Comparison of ENCODE assay signal across 8 cellular contexts in the genomic region with DNA sequence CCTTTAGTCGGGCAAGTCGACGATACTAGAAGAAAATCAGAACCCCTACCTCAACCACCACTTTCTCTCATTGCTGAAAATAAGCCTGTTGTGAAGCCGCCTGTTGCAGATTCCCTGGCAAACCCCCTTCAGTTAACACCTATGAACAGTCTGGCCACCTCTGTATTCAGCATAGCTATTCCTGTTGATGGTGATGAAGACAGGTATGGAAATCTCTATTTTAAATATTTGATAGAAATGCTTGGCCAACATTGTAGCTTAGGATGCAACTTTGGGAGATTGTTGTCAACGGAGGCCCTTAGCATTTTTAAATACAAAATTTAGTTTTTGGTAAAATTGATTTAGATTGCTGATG. TPM values are rescaled to one million over a fixed set of nuclear protein-coding genes. Genes with fewer than 3 reads are reported as not detected.
DNase-seq lines count a peak whose midpoint lies in the region; ATAC-seq and TF ChIP-seq lines count a peak whose summit lies in the region.

No MANE protein-coding gene starts in this region.

- no peak for ATAC-seq in GM19023 (IDR thresholded peaks at IDR 0.05; ENCODE audit: unreplicated experiment)

- H3K27ac ChIP-seq in RWPE1 = peak overlapping the region; percentile 100
- peak overlapping the region; percentile 96 for H3K27ac ChIP-seq in fibroblast of lung (ENCODE audit: insufficient read depth, low read length)
- peak overlapping the region; percentile 96 to 100 (median 98) for H3K27ac ChIP-seq in sigmoid colon

- no peak for TF ChIP-seq EP300 in sigmoid colon (IDR thresholded peaks at IDR 0.05)

- H3K4me1 ChIP-seq in fibroblast of lung (ENCODE audit: control insufficient read depth, extremely low read depth, insufficient read depth, low read length) (peaks cover 6% of the 10 kb centered on the region), sigmoid colon (peaks cover 0 to 55% (median 37%) of the 10 kb centered on the region in 4 donors)

- H2AFZ ChIP-seq in fibroblast of lung (ENCODE audit: low read length) = no peak overlapping the region

- peak overlapping the region; percentile 96 for H3K9ac ChIP-seq in fibroblast of lung (ENCODE audit: insufficient read depth, low read length)

- POLR2A ChIA-PET in RWPE1 (lab: Yijun Ruan, JAX; ENCODE audit: low non-redundant PET) = no interaction called here

- TF ChIP-seq CTCF in GM13977 (IDR thresholded peaks at IDR 0.05; ENCODE audit: extremely low read depth, insufficient read depth, missing control alignments) (no peak), RWPE1 (conservative IDR thresholded peaks at IDR 0.05; ENCODE audit: low read depth) (no peak), fibroblast of lung (conservative IDR thresholded peaks at IDR 0.05 in 1 of 2, IDR thresholded peaks at IDR 0.05 in 1 of 2; ENCODE audit: low read depth in 1 of 2, low read length in 2 of 2) (no peak), sigmoid colon (IDR thresholded peaks at IDR 0.05) (no peak)

- CTCF ChIA-PET in RWPE1 (lab: Yijun Ruan, JAX) = interaction anchor here (2.9 kb wide), 1 partner anchor 84 kb away, joined by 22 read pairs; no protein-coding TSS in a partner anchor

- H3K27me3 ChIP-seq in fibroblast of lung (ENCODE audit: control insufficient read depth, insufficient read depth, low read length) = no peaks in the 10 kb centered on the region
- no peaks in the 10 kb centered on the region for H3K27me3 ChIP-seq in sigmoid colon

- DNase-seq in GM13977 (ENCODE audit: low spot score) (peak; percentile 10), RWPE1 (ENCODE audit: low spot score) (no peak), fibroblast of lung (ENCODE audit: low read depth in 2 of 2) (no peak), sigmoid colon (no peak), ureter (ENCODE audit: low spot score) (no peak)
- DNase-seq in effector CD8-positive, alpha-beta T cell (lab: John Stamatoyannopoulos, UW) = no peak
- no peak for DNase-seq in activated CD8-positive, alpha-beta memory T cell treated with anti-CD3 and anti-CD28 coated beads for 24 hours

- peaks cover 75% of the 10 kb centered on the region for H3K79me2 ChIP-seq in fibroblast of lung (ENCODE audit: control insufficient read depth, insufficient read depth, low read length)

- in situ Hi-C loops in GM13977 (cut with MboI; ENCODE audit: low pct_unique_long_range_greater_than_20kb, low sequenced_read_pairs, unreplicated experiment) = no loop called here

- H3K36me3 ChIP-seq in fibroblast of lung (ENCODE audit: control insufficient read depth, insufficient read depth, low read length) (peaks cover 9% of the 10 kb centered on the region), sigmoid colon (no peaks in the 10 kb centered on the region)

- H3K9me3 ChIP-seq in fibroblast of lung (ENCODE audit: control insufficient read depth, insufficient read depth, low read depth, low read length) (no peaks in the 10 kb centered on the region), sigmoid colon (no peaks in the 10 kb centered on the region)

- WGBS in sigmoid colon, 2 donors = 2 to 4% methylated on average over 5 of the region's 5 CpGs

- H3K4me2 ChIP-seq in fibroblast of lung (ENCODE audit: extremely low read depth, insufficient read depth, low read length) = peak overlapping the region; percentile 21

- H3K4me3 ChIP-seq in fibroblast of lung (replicated peaks in 1 of 4; ENCODE audit: control extremely low read depth in 1 of 4, insufficient read depth in 1 of 4, low read depth in 3 of 4, low read length in 4 of 4) = peak overlapping the region; percentile 81 to 97 (median 92)
- H3K4me3 ChIP-seq in sigmoid colon = peak overlapping the region; percentile 89 to 92 (median 89)

- intact Hi-C loops in sigmoid colon (cut with DNase I) = loop anchor here (2.0 to 5.0 kb wide), 3 partner anchors 41 to 184 kb away; no protein-coding TSS in a partner anchor

- no peak for TF ChIP-seq POLR2A in sigmoid colon (IDR thresholded peaks at IDR 0.05)

- H4K20me1 ChIP-seq in fibroblast of lung (ENCODE audit: control insufficient read depth, extremely low read depth, insufficient read depth, low read length) = peaks cover 20% of the 10 kb centered on the region

RNA-seq across cellular contexts. Expression of gene TSC22D2, which starts 3.0 kb away (rescaled TPM):
- total RNA-seq in fibroblast of lung (10.3 and 23.6 TPM in 2 replicates), sigmoid colon (10 to 100 TPM; 14.6 to 24.9 (median 17.8) TPM), ureter (57.9 TPM)
- polyA plus RNA-seq in fibroblast of lung (29.3 and 45.5 TPM in 2 replicates), sigmoid colon (10 to 100 TPM in 1 of 3 donors, 1 to 10 TPM in 2; 6.6 to 12.5 (median 8.0) TPM)
- polyA plus RNA-seq in fibroblast of lung (2012) = 30.3 and 41.2 TPM in 2 replicates
- polyA minus RNA-seq in fibroblast of lung (ENCODE audit: low replicate concordance) = 11.1 and 13.0 TPM in 2 replicates
